Comparison of ENCODE assay signal across 23 cellular contexts in genomic region chr19:7973883-7974282, GRCh38. TPM values are rescaled to one million over a fixed set of nuclear protein-coding genes. Genes with fewer than 3 reads are reported as not detected.
DNase-seq lines count a peak whose midpoint lies in the region; ATAC-seq and TF ChIP-seq lines count a peak whose summit lies in the region.
"Had no signal": no experiment of that assay in that cellular context is flagged by ENCODE, and none has a peak within 500 bp of the region (broad histone marks: within the 10 kb centered on the region; RNA-seq: fewer than 3 reads in every experiment).

No MANE protein-coding gene starts in this region.

- H3K4me1 ChIP-seq in HUES64 (ENCODE audit: insufficient read depth, low read length) = peaks cover 9% of the 10 kb centered on the region
- no peaks in the 10 kb centered on the region for H3K4me1 ChIP-seq in HAP-1
- H3K4me1 ChIP-seq: vagina had no signal

- intact Hi-C loops in dorsolateral prefrontal cortex (cut with DNase I) = loop anchor here in 1 of 2 donors (2.0 to 10.0 kb wide), 3 partner anchors 29 to 281 kb away; no protein-coding TSS in a partner anchor

- DNase-seq in dorsolateral prefrontal cortex = peak; percentile 54 to 89 (median 82)
- peak in 32 of 51 donors; percentile 8 to 77 (median 35) for DNase-seq in hypothalamus (lab: John Stamatoyannopoulos, UW)
- DNase-seq in pons (ENCODE audit: low spot score) = peak; percentile 70
- DNase-seq in dedifferentiated amniotic fluid mesenchymal stem cell (ENCODE audit: extremely low spot score) = no peak
- no peak for DNase-seq in NCI-H774 (lab: John Stamatoyannopoulos, UW)
- no peak for DNase-seq in HAP-1 (ENCODE audit: low spot score in 2 of 2)
- DNase-seq: activated CD4-positive, alpha-beta T cell treated with anti-CD3 and anti-CD28 coated beads, Interleukin-2, amount 10 ng/mL, durations not matched to agents 7 days and 5 days; activated CD8-positive, alpha-beta memory T cell treated with anti-CD3 and anti-CD28 coated beads, Interleukin-2, amount 50 U/mL, for 4 hours; activated effector memory CD4-positive, alpha-beta T cell treated with Interleukin-2 at 50 U/mL for 16 hours; CD4-positive, CD25-positive, alpha-beta regulatory T cell; foreskin fibroblast; mesendoderm; naive thymus-derived CD4-positive, alpha-beta T cell; NCI-H1092 treated with DMSO at 0.1 percent for 48 hours; NK-92 treated with Interleukin-12 subunit alpha and Interleukin-12 subunit beta, amount 100 ng/mL, for 24 hours had no signal

- in situ Hi-C loops in HAP-1 (cut with MboI; ENCODE audit: low sequenced_read_pairs) = no loop called here

- H3K4me3 ChIP-seq in HUES64 (ENCODE audit: low read length) (no peak overlapping the region), dorsolateral prefrontal cortex (no peak overlapping the region), HAP-1 (no peak overlapping the region)
- H3K4me3 ChIP-seq: GM23338, vagina had no signal

- 97% methylated on average over 12 of the region's 12 CpGs for WGBS in HUES64

- H3K27ac ChIP-seq in HUES64 (ENCODE audit: low read depth, low read length) = no peak overlapping the region
- peak overlapping the region in 52 of 59 donors; percentile 11 to 84 (median 72) for H3K27ac ChIP-seq in dorsolateral prefrontal cortex
- H3K27ac ChIP-seq: vagina had no signal

- 0 out of 2 replicates have a peak overlapping the region, but pooled peaks have one; percentile 20 for H3K9ac ChIP-seq in HUES64 (ENCODE audit: low read depth, low read length)

- H3K27me3 ChIP-seq in HUES64 (ENCODE audit: insufficient read depth, low read length) = no peaks in the 10 kb centered on the region
- H3K27me3 ChIP-seq in dorsolateral prefrontal cortex = no peaks in the 10 kb centered on the region
- H3K27me3 ChIP-seq in HAP-1 (ENCODE audit: low read depth) = no peaks in the 10 kb centered on the region
- H3K27me3 ChIP-seq: vagina had no signal

- TF ChIP-seq CTCF in dorsolateral prefrontal cortex (IDR thresholded peaks at IDR 0.05 in 54 of 56, conservative IDR thresholded peaks at IDR 0.05 in 2 of 56; ENCODE audit: low read depth in 1 of 56, partially characterized antibody in 56 of 56) = peak in 26 of 56 donors; percentile 9 to 43 (median 20)

- H3K9me3 ChIP-seq in HUES64 (ENCODE audit: insufficient read depth, low read depth, low read length) (no peaks in the 10 kb centered on the region), HAP-1 (no peaks in the 10 kb centered on the region)
- H3K9me3 ChIP-seq: vagina had no signal

- no peak for ATAC-seq in activated CD4-positive, CD25-positive, alpha-beta regulatory T cell treated with anti-CD3 and anti-CD28 coated beads, Interleukin-2, amount 50 U/mL, for 24 hours
- ATAC-seq: GM23338; naive thymus-derived CD4-positive, alpha-beta T cell; Panc1 had no signal

- H3K36me3 ChIP-seq in HUES64 (ENCODE audit: insufficient read depth, low read length) (peaks cover 76% of the 10 kb centered on the region), HAP-1 (replicated peaks) (peaks cover 89% of the 10 kb centered on the region)

RNA-seq across cellular contexts. Expression of gene TIMM44, which starts 30.4 kb away (rescaled TPM):
- polyA plus RNA-seq in HUES64 (2013, experiment 1 of 2) = 64.3 TPM
- 53.5 TPM for polyA plus RNA-seq in HUES64 (2013, experiment 2 of 2)
- total RNA-seq in dorsolateral prefrontal cortex = 100 to 1,000 TPM in 1 of 120 experiments, 10 to 100 TPM in 119; 34.5 to 109 (median 53.7) TPM

RNA-seq across cellular contexts. Expression of gene ELAVL1, which starts 31.6 kb away (rescaled TPM):
- polyA plus RNA-seq in HUES64 (2013, experiment 1 of 2) = 118 TPM
- 121 TPM for polyA plus RNA-seq in HUES64 (2013, experiment 2 of 2)
- 10 to 100 TPM; 43.9 to 65.7 (median 53.2) TPM for total RNA-seq in dorsolateral prefrontal cortex

RNA-seq across cellular contexts. Expression of gene CTXN1, which starts 47.9 kb away (rescaled TPM):
- 64.0 TPM for polyA plus RNA-seq in HUES64 (2013, experiment 1 of 2)
- 68.7 TPM for polyA plus RNA-seq in HUES64 (2013, experiment 2 of 2)
- 100 to 1,000 TPM in 78 of 120 experiments, 10 to 100 TPM in 42; 38.0 to 212 (median 112) TPM for total RNA-seq in dorsolateral prefrontal cortex
- total RNA-seq: activated CD4-positive, alpha-beta T cell treated with anti-CD3 and anti-CD28 coated beads, Interleukin-2, amount 10 ng/mL, durations not matched to agents 7 days and 5 days; CD4-positive, CD25-positive, alpha-beta regulatory T cell had no signal
- polyA plus RNA-seq: CD4-positive, CD25-positive, alpha-beta regulatory T cell; naive thymus-derived CD4-positive, alpha-beta T cell had no signal

RNA-seq across cellular contexts. Expression of gene SNAPC2, which starts 53.7 kb away (rescaled TPM):
- polyA plus RNA-seq in HUES64 (2013, experiment 1 of 2) = 16.9 TPM
- 22.9 TPM for polyA plus RNA-seq in HUES64 (2013, experiment 2 of 2)
- 10 to 100 TPM; 11.3 to 27.9 (median 16.9) TPM for total RNA-seq in dorsolateral prefrontal cortex

RNA-seq across cellular contexts. Expression of gene TGFBR3L, which starts 59.3 kb away (rescaled TPM):
- 0.40 TPM for polyA plus RNA-seq in HUES64 (2013, experiment 1 of 2)
- polyA plus RNA-seq in HUES64 (2013, experiment 2 of 2) = 1.5 TPM
- 10 to 100 TPM in 119 of 120 experiments, 1 to 10 TPM in 1; 9.8 to 66.3 (median 34.6) TPM for total RNA-seq in dorsolateral prefrontal cortex
- total RNA-seq: SK-MEL-5, subcutaneous adipose tissue had no signal
- polyA plus RNA-seq: AG04450; CD4-positive, CD25-positive, alpha-beta regulatory T cell; naive thymus-derived CD4-positive, alpha-beta T cell had no signal

Comparison
In these comparisons a context has a peak if more than half of its experiments do, and no peak if none do; other contexts are left out.
1. DNase-seq: peak in dorsolateral prefrontal cortex (10 of 10), hypothalamus (32 of 51) and pons (single experiment); none in dedifferentiated amniotic fluid mesenchymal stem cell (single experiment), NCI-H774 (single experiment) and HAP-1 (0 of 2).